ENCODE assay signal across 9 cellular contexts in the genomic region with DNA sequence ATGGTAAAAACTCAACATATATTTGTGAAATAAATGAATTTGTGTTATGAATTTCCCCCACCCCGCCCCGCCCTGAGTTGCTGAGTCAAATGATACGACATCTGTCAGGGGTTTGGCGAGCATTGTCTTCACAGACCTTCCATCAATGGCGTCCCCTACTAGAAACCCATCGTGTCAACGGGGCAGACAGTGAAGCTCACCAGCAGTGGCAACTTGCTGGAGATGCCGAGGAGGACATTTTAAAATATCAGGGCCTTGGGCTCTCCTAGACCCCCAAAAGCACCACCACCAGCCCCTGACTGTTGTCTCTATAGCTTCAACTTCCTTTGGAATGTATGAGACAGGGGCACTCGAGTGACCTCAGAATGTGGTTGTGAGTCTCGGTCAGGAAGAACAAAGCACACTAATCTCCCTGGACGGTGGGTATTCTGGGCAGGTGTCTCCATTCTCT. TPM values are rescaled to one million over a fixed set of nuclear protein-coding genes. Genes with fewer than 3 reads are reported as not detected.
DNase-seq lines count a peak whose midpoint lies in the region.
"Had no signal": no experiment of that assay in that cellular context is flagged by ENCODE, and none has a peak within 500 bp of the region (broad histone marks: within the 10 kb centered on the region; RNA-seq: fewer than 3 reads in every experiment).

No MANE protein-coding gene starts in this region.

- peak overlapping the region; percentile 89 for H3K9ac ChIP-seq in muscle layer of colon (ENCODE audit: low read length)

- H3K4me3 ChIP-seq in SJSA1 (peak overlapping the region; percentile 77), muscle layer of colon (ENCODE audit: low read depth in 1 of 2, low read length in 2 of 2) (peak overlapping the region; percentile 84 to 93), urinary bladder (ENCODE audit: low read depth, low read length) (peak overlapping the region; percentile 33)

- H3K4me1 ChIP-seq in SJSA1 (replicated peaks) (peaks cover 12% of the 10 kb centered on the region), muscle layer of colon (ENCODE audit: insufficient read depth, low read length) (peaks cover 18% of the 10 kb centered on the region), urinary bladder (ENCODE audit: insufficient read depth) (no peaks in the 10 kb centered on the region)

- peak; percentile 43 for DNase-seq in NCI-H146 (lab: John Stamatoyannopoulos, UW)
- no peak for DNase-seq in NCI-H146 treated with DMSO at 0.1 percent for 48 hours (lab: John Stamatoyannopoulos, UW; ENCODE audit: unreplicated experiment)
- no peak for DNase-seq in SJSA1 (ENCODE audit: low read depth in 1 of 2, low spot score in 2 of 2)
- no peak for DNase-seq in OCI-M2 (lab: John Stamatoyannopoulos, UW; ENCODE audit: unreplicated experiment)
- DNase-seq in SW 1271 (lab: John Stamatoyannopoulos, UW), result no peak

- no peak overlapping the region for H3K27ac ChIP-seq in SJSA1
- peak overlapping the region; percentile 87 for H3K27ac ChIP-seq in muscle layer of colon (ENCODE audit: low read depth, low read length)
- H3K27ac ChIP-seq in urinary bladder (ENCODE audit: low read depth), result no peak overlapping the region

- H3K27me3 Mint-ChIP-seq in dendritic cell treated with granulocyte-macrophage colony-stimulating factor and Interleukin-4, amounts not matched to agents 40 ng/mL and 50 ng/mL, for 4 days, result no peaks in the 10 kb centered on the region

- intact Hi-C loops in dendritic cell treated with granulocyte-macrophage colony-stimulating factor and Interleukin-4, amounts not matched to agents 40 ng/mL and 50 ng/mL, for 4 days (cut with micrococcal nuclease), result loop anchor here (2.0 kb wide), 2 partner anchors 19 to 35 kb away; partner anchors contain the start of gene TMEM179B

- H3K4me1 Mint-ChIP-seq in dendritic cell treated with granulocyte-macrophage colony-stimulating factor and Interleukin-4, amounts not matched to agents 40 ng/mL and 50 ng/mL, for 4 days (ENCODE audit: low read depth), result peaks cover 56% of the 10 kb centered on the region

- peaks cover 42% of the 10 kb centered on the region for H3K36me3 ChIP-seq in SJSA1
- peaks cover 27% of the 10 kb centered on the region for H3K36me3 ChIP-seq in muscle layer of colon (ENCODE audit: insufficient read depth, low read length)
- H3K36me3 ChIP-seq in urinary bladder (ENCODE audit: insufficient read depth), result peaks cover 4% of the 10 kb centered on the region

- H3K27me3 ChIP-seq in SJSA1 (replicated peaks) (no peaks in the 10 kb centered on the region), muscle layer of colon (ENCODE audit: control insufficient read depth in 1 of 2, insufficient read depth in 2 of 2, low read length in 2 of 2) (no peaks in the 10 kb centered on the region)

- H3K9me3 ChIP-seq in SJSA1 (replicated peaks), result no peaks in the 10 kb centered on the region
- no peaks in the 10 kb centered on the region for H3K9me3 ChIP-seq in muscle layer of colon (ENCODE audit: low read length)

- H3K36me3 Mint-ChIP-seq in dendritic cell treated with granulocyte-macrophage colony-stimulating factor and Interleukin-4, amounts not matched to agents 40 ng/mL and 50 ng/mL, for 4 days (ENCODE audit: low read depth), result peaks cover 53% of the 10 kb centered on the region

- WGBS in urinary bladder, result 27% methylated on average over 11 of the region's 11 CpGs

- peak overlapping the region; percentile 89 for H3K27ac Mint-ChIP-seq in dendritic cell treated with granulocyte-macrophage colony-stimulating factor and Interleukin-4, amounts not matched to agents 40 ng/mL and 50 ng/mL, for 4 days

- no peaks in the 10 kb centered on the region for H3K9me3 Mint-ChIP-seq in dendritic cell treated with granulocyte-macrophage colony-stimulating factor and Interleukin-4, amounts not matched to agents 40 ng/mL and 50 ng/mL, for 4 days

- peak overlapping the region; percentile 51 for H3K4me3 Mint-ChIP-seq in dendritic cell treated with granulocyte-macrophage colony-stimulating factor and Interleukin-4, amounts not matched to agents 40 ng/mL and 50 ng/mL, for 4 days

RNA-seq across cellular contexts. Expression of gene NXF1, which starts 0.8 kb away (rescaled TPM):
- total RNA-seq in SJSA1 (2014; rRNA removed; shearing (Covaris generic)), result 33.6 and 33.8 TPM in 2 replicates
- total RNA-seq in urinary bladder, result 32.4 TPM
- polyA plus RNA-seq in urinary bladder, result 103 TPM

RNA-seq across cellular contexts. Expression of gene TMEM223, which starts 14.2 kb away (rescaled TPM):
- total RNA-seq in SJSA1 (2014; rRNA removed; shearing (Covaris generic)), result 39.7 and 42.4 TPM in 2 replicates
- 16.7 TPM for total RNA-seq in urinary bladder
- polyA plus RNA-seq in urinary bladder, result 21.3 TPM

RNA-seq across cellular contexts. Expression of gene TMEM179B, which starts 18.8 kb away (rescaled TPM):
- 92.8 and 131 TPM in 2 replicates for total RNA-seq in SJSA1 (2014; rRNA removed; shearing (Covaris generic))
- total RNA-seq in urinary bladder, result 26.2 TPM
- 64.1 TPM for polyA plus RNA-seq in urinary bladder

RNA-seq across cellular contexts. Expression of gene STX5, which starts 25.8 kb away (rescaled TPM):
- 45.7 and 45.8 TPM in 2 replicates for total RNA-seq in SJSA1 (2014; rRNA removed; shearing (Covaris generic))
- total RNA-seq in urinary bladder, result 30.0 TPM
- 32.0 TPM for polyA plus RNA-seq in urinary bladder

RNA-seq across cellular contexts. Expression of gene TEX54, which starts 26.6 kb away (rescaled TPM):
- not detected in 2 replicates for total RNA-seq in SJSA1 (2014; rRNA removed; shearing (Covaris generic))
- total RNA-seq in urinary bladder, result not detected
- polyA plus RNA-seq in urinary bladder, result not detected
- polyA plus RNA-seq: adipose tissue had no signal

Comparison
In these comparisons a context has a peak if more than half of its experiments do, and no peak if none do; other contexts are left out.
1. H3K4me3 ChIP-seq: peak in every context shown above with its lines; median percentile 88 in muscle layer of colon; 77 in SJSA1; 33 in urinary bladder.